In genomic region chr7:129271500-129272355, GRCh38 we compare ENCODE assay signal across 7 cellular contexts. TPM values are rescaled to one million over a fixed set of nuclear protein-coding genes. Genes with fewer than 3 reads are reported as not detected.
DNase-seq lines count a peak whose midpoint lies in the region; ATAC-seq and TF ChIP-seq lines count a peak whose summit lies in the region.

No MANE protein-coding gene starts in this region.

- peak overlapping the region; percentile 41 for H3K27ac Mint-ChIP-seq in activated naive CD4-positive, alpha-beta T cell treated with anti-CD3 and anti-CD28 coated beads, Interleukin-2, amount 50 U/mL, for 24 hours

- no peaks in the 10 kb centered on the region for H3K27me3 Mint-ChIP-seq in activated naive CD4-positive, alpha-beta T cell treated with anti-CD3 and anti-CD28 coated beads, Interleukin-2, amount 50 U/mL, for 24 hours

- H3K27me3 ChIP-seq in GM06990 (replicated peaks; ENCODE audit: control insufficient read depth, insufficient read depth, low read length), result no peaks in the 10 kb centered on the region

- ATAC-seq in GM21825 (IDR thresholded peaks at IDR 0.05; ENCODE audit: unreplicated experiment), result no peak

- no peaks in the 10 kb centered on the region for H3K36me3 Mint-ChIP-seq in activated naive CD4-positive, alpha-beta T cell treated with anti-CD3 and anti-CD28 coated beads, Interleukin-2, amount 50 U/mL, for 24 hours

- H3K4me3 Mint-ChIP-seq in activated naive CD4-positive, alpha-beta T cell treated with anti-CD3 and anti-CD28 coated beads, Interleukin-2, amount 50 U/mL, for 24 hours, result peak overlapping the region; percentile 70

- DNase-seq in GM06990 (ENCODE audit: extremely low read depth, insufficient read length) (peak; percentile 11), HS-27A (ENCODE audit: low read depth) (peak; percentile 30), SK-N-DZ (ENCODE audit: low spot score) (peak; percentile 65), hepatic stellate cell (ENCODE audit: low spot score) (peak; percentile 18)
- DNase-seq in stimulated activated CD4-positive, alpha-beta T cell treated with anti-CD3 and anti-CD28 coated beads, Interleukin-1b, Interleukin-23, amount 100 ng/mL, for 4 hours (ENCODE audit: low read depth in 2 of 2), result peak; percentile 15 to 66

- TF ChIP-seq CTCF in GM06990 (IDR thresholded peaks at IDR 0.05; ENCODE audit: insufficient read depth, low read length, poor library complexity, severe bottlenecking), result peak; percentile 78

- peaks cover 12% of the 10 kb centered on the region for H3K4me1 Mint-ChIP-seq in activated naive CD4-positive, alpha-beta T cell treated with anti-CD3 and anti-CD28 coated beads, Interleukin-2, amount 50 U/mL, for 24 hours

- H3K36me3 ChIP-seq in GM06990 (ENCODE audit: control insufficient read depth, insufficient read depth, low read length), result peaks cover 3% of the 10 kb centered on the region

- no peaks in the 10 kb centered on the region for H3K9me3 Mint-ChIP-seq in activated naive CD4-positive, alpha-beta T cell treated with anti-CD3 and anti-CD28 coated beads, Interleukin-2, amount 50 U/mL, for 24 hours

- no peak overlapping the region for H3K4me3 ChIP-seq in GM06990 (replicated peaks; ENCODE audit: low read depth, low read length)

RNA-seq across cellular contexts. Expression of gene AHCYL2, which starts 46.9 kb away (rescaled TPM):
- polyA plus RNA-seq in SK-N-DZ (2014; cell fraction: cytosol; rRNA removed), result 11.1 TPM in 2 replicates
- 16.0 and 25.0 TPM in 2 replicates for polyA plus RNA-seq in SK-N-DZ (2014; cell fraction: nucleus; rRNA removed)

Comparison
In these comparisons a context has a peak if more than half of its experiments do, and no peak if none do; other contexts are left out.
1. DNase-seq: peak in every context shown above with its lines; median percentile 65 in SK-N-DZ; 40 in stimulated activated CD4-positive, alpha-beta T cell treated with anti-CD3 and anti-CD28 coated beads, Interleukin-1b, Interleukin-23, amount 100 ng/mL, for 4 hours; 30 in HS-27A; 18 in hepatic stellate cell; 11 in GM06990.